ENCODE assay signal across 1 cellular context in genomic region chr14:74841230-74842207, GRCh38.
TF ChIP-seq lines count a peak whose summit lies in the region.

No MANE protein-coding gene starts in this region.

TF ChIP-seq in GM12878, 131 proteins besides CTCF, POLR2A, EP300 and RAD21 (continued from another document and continues in another):
- TF ChIP-seq KLF5 (IDR thresholded peaks at IDR 0.05; ENCODE audit: partially characterized antibody) (no peak), USF2 (IDR thresholded peaks at IDR 0.05; ENCODE audit: borderline replicate concordance, low read depth, low read length) (no peak; the same call in 1 of the 2 replicates), POLR2AphosphoS5 (IDR thresholded peaks at IDR 0.05; ENCODE audit: low read length) (no peak), SPI1 (IDR thresholded peaks at IDR 0.05; ENCODE audit: borderline replicate concordance, insufficient read depth, low read depth, low read length) (peak; percentile 96), ZBTB4 (CRISPR knock-in tag; IDR thresholded peaks at IDR 0.05) (no peak), BMI1 (IDR thresholded peaks at IDR 0.05; ENCODE audit: borderline replicate concordance) (no peak), MYC (IDR thresholded peaks at IDR 0.05; ENCODE audit: insufficient read depth, insufficient read length, insufficient replicate concordance, low read length, severe bottlenecking) (no peak), SMAD5 (IDR thresholded peaks at IDR 0.05; ENCODE audit: low read depth) (no peak), IKZF2 (IDR thresholded peaks at IDR 0.05) (peak; percentile 85 to 88), CEBPZ (IDR thresholded peaks at IDR 0.05; ENCODE audit: low read depth, low read length) (no peak), NKRF (conservative IDR thresholded peaks at IDR 0.05) (no peak), CEBPB (IDR thresholded peaks at IDR 0.05; ENCODE audit: borderline replicate concordance in 1 of 2, low read depth in 2 of 2, low read length in 2 of 2) (no peak), TBL1XR1 (IDR thresholded peaks at IDR 0.05; ENCODE audit: low read depth, low read length) (no peak), GATAD2B (conservative IDR thresholded peaks at IDR 0.05; ENCODE audit: low read depth) (peak; percentile 14; the same call in 1 of the 2 replicates), SREBF2 (IDR thresholded peaks at IDR 0.05; ENCODE audit: low read length) (no peak), CHD2 (IDR thresholded peaks at IDR 0.05; ENCODE audit: borderline replicate concordance, low read depth, low read length) (no peak), MEF2B (IDR thresholded peaks at IDR 0.05; ENCODE audit: partially characterized antibody, poor library complexity, severe bottlenecking) (peak; percentile 26), RELA (IDR thresholded peaks at IDR 0.05; ENCODE audit: borderline replicate concordance, partially characterized antibody) (no peak), TCF12 (IDR thresholded peaks at IDR 0.05; ENCODE audit: low read depth, low read length) (no peak; the same call in 1 of the 2 replicates), BHLHE40 (IDR thresholded peaks at IDR 0.05; ENCODE audit: borderline replicate concordance in 1 of 2, low read depth in 2 of 2, low read length in 1 of 2) (peak; percentile 47 to 57; a peak in 1 of 4 replicates), ZZZ3 (IDR thresholded peaks at IDR 0.05; ENCODE audit: control insufficient read depth, insufficient read length, low read depth) (no peak), TARDBP (IDR thresholded peaks at IDR 0.05; ENCODE audit: borderline replicate concordance) (no peak), SRF (IDR thresholded peaks at IDR 0.05; ENCODE audit: low read depth in 2 of 2, low read length in 2 of 2) (no peak), E4F1 (IDR thresholded peaks at IDR 0.05; ENCODE audit: borderline replicate concordance, partially characterized antibody) (no peak), EGR1 (IDR thresholded peaks at IDR 0.05; ENCODE audit: borderline replicate concordance in 1 of 2, low read depth in 2 of 2, low read length in 2 of 2) (no peak), HDAC6 (IDR thresholded peaks at IDR 0.05; ENCODE audit: unreplicated experiment) (no peak), SMARCA5 (IDR thresholded peaks at IDR 0.05) (peak; percentile 54; the same call in 1 of the 2 replicates), HDAC2 (IDR thresholded peaks at IDR 0.05) (no peak), E2F8 (IDR thresholded peaks at IDR 0.05; ENCODE audit: low read depth, partially characterized antibody) (no peak), PRDM15 (CRISPR knock-in tag; IDR thresholded peaks at IDR 0.05) (no peak), MYB (IDR thresholded peaks at IDR 0.05; ENCODE audit: borderline replicate concordance, low read depth, low read length) (no peak), ZBTB33 (IDR thresholded peaks at IDR 0.05) (no peak), USF1 (IDR thresholded peaks at IDR 0.05; ENCODE audit: borderline replicate concordance, extremely low read length, insufficient read depth, low read depth, low read length) (no peak)
